ENCODE assay signal across 8 cellular contexts in the genomic region with DNA sequence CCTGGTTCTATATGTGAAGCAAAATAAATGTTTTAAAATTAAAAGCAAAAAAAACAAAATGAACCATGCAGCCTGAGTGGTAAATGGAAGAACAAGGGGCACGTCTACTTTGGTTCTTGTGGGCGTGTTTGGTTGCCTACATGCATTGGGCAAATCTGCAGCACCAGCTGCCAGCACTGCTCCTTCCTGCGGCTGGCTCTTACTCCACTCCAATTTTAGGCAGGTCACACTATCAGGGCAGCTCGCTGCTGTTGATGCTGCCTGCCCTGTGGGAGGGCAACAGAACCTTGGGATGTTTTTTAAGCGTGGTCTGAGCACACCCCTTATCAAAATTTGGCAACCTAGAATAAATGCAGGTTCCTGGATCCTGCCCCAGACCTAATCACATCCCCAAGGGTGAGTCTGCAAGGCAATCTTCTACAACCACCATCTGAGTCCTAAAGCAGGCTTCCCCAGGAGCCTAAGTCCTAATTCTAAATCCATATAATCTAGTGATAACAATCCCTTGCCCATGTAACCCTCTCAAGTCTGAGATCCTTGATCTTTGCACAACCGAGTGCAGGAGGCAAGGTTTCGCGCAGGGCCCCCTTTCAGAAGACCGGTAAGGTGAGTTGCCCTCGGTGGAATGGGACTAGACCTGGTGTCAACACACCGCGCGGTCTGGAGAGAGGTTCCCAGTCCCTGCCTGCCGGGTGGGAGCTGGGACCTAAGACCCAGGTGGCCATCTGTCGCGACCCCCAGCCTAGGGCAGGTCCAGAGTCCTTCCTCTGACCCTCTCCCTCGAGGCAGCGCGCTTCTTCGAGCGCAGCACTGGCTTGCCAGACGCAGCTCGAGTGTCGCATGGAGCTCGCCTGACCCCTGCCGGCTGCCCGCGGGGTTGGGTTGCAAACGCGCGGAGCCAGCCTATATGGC. TPM values are rescaled to one million over a fixed set of nuclear protein-coding genes. Genes with fewer than 3 reads are reported as not detected.
A peak's percentile ranks its signal among the peaks of the same experiment; 100 is the strongest.
DNase-seq lines count a peak whose midpoint lies in the region; ATAC-seq and TF ChIP-seq lines count a peak whose summit lies in the region.

No MANE protein-coding gene starts in this region.

- peaks cover 3% of the 10 kb centered on the region for H3K36me3 Mint-ChIP-seq in activated T-helper 2 cell treated with anti-CD3 and anti-CD28 coated beads, Interferon-gamma antibody, Interleukin-2, Interleukin-4, amounts not matched to agents 10 μg/mL and 5 μg/mL and 100 μg/mL, durations not matched to agents 14 hours and 24 hours and 36 hours (ENCODE audit: low read depth)
- H3K36me3 Mint-ChIP-seq in osteocyte (ENCODE audit: unreplicated experiment): peaks cover 9% of the 10 kb centered on the region

- peak; percentile 40 for DNase-seq in NCI-H510A treated with DMSO at 0.1 percent for 48 hours (lab: John Stamatoyannopoulos, UW)
- DNase-seq in NCI-H510A (lab: John Stamatoyannopoulos, UW): no peak
- peak; percentile 66 for DNase-seq in RPMI8226
- DNase-seq in activated T-helper 2 cell treated with anti-CD3 and anti-CD28 coated beads, Interferon-gamma antibody, Interleukin-2, Interleukin-4, amounts not matched to agents 10 μg/mL and 5 μg/mL and 100 μg/mL, durations not matched to agents 14 hours and 24 hours and 36 hours (ENCODE audit: low spot score): peak; percentile 72
- DNase-seq in foreskin keratinocyte: peak in 1 of 2 donors; percentile 41
- DNase-seq in osteocyte (ENCODE audit: extremely low spot score, unreplicated experiment): peak; percentile 90
- DNase-seq in thoracic aorta (ENCODE audit: low spot score): no peak

- peak; percentile 64 for ATAC-seq in HG03565 (IDR thresholded peaks at IDR 0.05; ENCODE audit: unreplicated experiment)
- peak; percentile 75 for ATAC-seq in foreskin keratinocyte
- peak; percentile 54 for ATAC-seq in thoracic aorta (ENCODE audit: insufficient number of reproducible peaks, low FRiP score, low read depth)

- H3K9me3 ChIP-seq in thoracic aorta: no peaks in the 10 kb centered on the region

- H3K36me3 ChIP-seq in thoracic aorta: peaks cover 3% of the 10 kb centered on the region

- H3K27ac Mint-ChIP-seq in activated T-helper 2 cell treated with anti-CD3 and anti-CD28 coated beads, Interferon-gamma antibody, Interleukin-2, Interleukin-4, amounts not matched to agents 10 μg/mL and 5 μg/mL and 100 μg/mL, durations not matched to agents 14 hours and 24 hours and 36 hours: no peak overlapping the region
- no peak overlapping the region for H3K27ac Mint-ChIP-seq in osteocyte (ENCODE audit: unreplicated experiment)

- H3K4me3 ChIP-seq in thoracic aorta: peak overlapping the region; percentile 37

- H3K4me1 Mint-ChIP-seq in activated T-helper 2 cell treated with anti-CD3 and anti-CD28 coated beads, Interferon-gamma antibody, Interleukin-2, Interleukin-4, amounts not matched to agents 10 μg/mL and 5 μg/mL and 100 μg/mL, durations not matched to agents 14 hours and 24 hours and 36 hours (ENCODE audit: low read depth): no peaks in the 10 kb centered on the region
- peaks cover 12% of the 10 kb centered on the region for H3K4me1 Mint-ChIP-seq in osteocyte (ENCODE audit: unreplicated experiment)

- no peak overlapping the region for H3K4me3 Mint-ChIP-seq in activated T-helper 2 cell treated with anti-CD3 and anti-CD28 coated beads, Interferon-gamma antibody, Interleukin-2, Interleukin-4, amounts not matched to agents 10 μg/mL and 5 μg/mL and 100 μg/mL, durations not matched to agents 14 hours and 24 hours and 36 hours (ENCODE audit: low read depth)
- H3K4me3 Mint-ChIP-seq in osteocyte (ENCODE audit: unreplicated experiment): no peak overlapping the region

- peaks cover 11% of the 10 kb centered on the region for H3K4me1 ChIP-seq in foreskin keratinocyte
- H3K4me1 ChIP-seq in thoracic aorta (ENCODE audit: control insufficient read depth in 1 of 2, low read depth in 2 of 2): peaks cover 5 to 16% of the 10 kb centered on the region in 2 donors

- no peaks in the 10 kb centered on the region for H3K27me3 ChIP-seq in foreskin keratinocyte
- H3K27me3 ChIP-seq in thoracic aorta (replicated peaks; ENCODE audit: insufficient read depth): no peaks in the 10 kb centered on the region

- H3K27ac ChIP-seq in foreskin keratinocyte (no peak overlapping the region), thoracic aorta (no peak overlapping the region)

- no peaks in the 10 kb centered on the region for H3K9me3 Mint-ChIP-seq in activated T-helper 2 cell treated with anti-CD3 and anti-CD28 coated beads, Interferon-gamma antibody, Interleukin-2, Interleukin-4, amounts not matched to agents 10 μg/mL and 5 μg/mL and 100 μg/mL, durations not matched to agents 14 hours and 24 hours and 36 hours
- H3K9me3 Mint-ChIP-seq in osteocyte (ENCODE audit: unreplicated experiment): no peaks in the 10 kb centered on the region

- no peaks in the 10 kb centered on the region for H3K27me3 Mint-ChIP-seq in activated T-helper 2 cell treated with anti-CD3 and anti-CD28 coated beads, Interferon-gamma antibody, Interleukin-2, Interleukin-4, amounts not matched to agents 10 μg/mL and 5 μg/mL and 100 μg/mL, durations not matched to agents 14 hours and 24 hours and 36 hours (ENCODE audit: low read depth)
- no peaks in the 10 kb centered on the region for H3K27me3 Mint-ChIP-seq in osteocyte (ENCODE audit: unreplicated experiment)

- TF ChIP-seq CTCF in foreskin keratinocyte (conservative IDR thresholded peaks at IDR 0.05): peak; percentile 95
- TF ChIP-seq CTCF in osteocyte (IDR thresholded peaks at IDR 0.05): peak; percentile 89
- TF ChIP-seq CTCF in thoracic aorta (IDR thresholded peaks at IDR 0.05): peak; percentile 95

- intact Hi-C loops in activated T-helper 2 cell treated with anti-CD3 and anti-CD28 coated beads, Interferon-gamma antibody, Interleukin-2, Interleukin-4, amounts not matched to agents 10 μg/mL and 5 μg/mL and 100 μg/mL, durations not matched to agents 14 hours and 24 hours and 36 hours (cut with micrococcal nuclease): loop anchor here (1.0 to 5.0 kb wide), 4 partner anchors 39 to 100 kb away; a partner anchor contains a TSS

RNA-seq across cellular contexts. Expression of a gene that starts 15.9 kb away (rescaled TPM):
- 75.2 and 79.4 TPM in 2 replicates for total RNA-seq in activated T-helper 2 cell treated with anti-CD3 and anti-CD28 coated beads, Interferon-gamma antibody, Interleukin-2, Interleukin-4, amounts not matched to agents 10 μg/mL and 5 μg/mL and 100 μg/mL, durations not matched to agents 14 hours and 24 hours and 36 hours
- total RNA-seq in foreskin keratinocyte: 14.3 and 24.5 TPM in 2 replicates
- polyA plus RNA-seq in foreskin keratinocyte: 9.5 and 16.1 TPM in 2 replicates
- 60.4 and 62.0 TPM in 2 replicates for total RNA-seq in osteocyte
- 10 to 100 TPM; 43.6 to 61.8 TPM for total RNA-seq in thoracic aorta

RNA-seq across cellular contexts. Expression of a gene that starts 19.3 kb away (rescaled TPM):
- 26.5 and 26.7 TPM in 2 replicates for total RNA-seq in activated T-helper 2 cell treated with anti-CD3 and anti-CD28 coated beads, Interferon-gamma antibody, Interleukin-2, Interleukin-4, amounts not matched to agents 10 μg/mL and 5 μg/mL and 100 μg/mL, durations not matched to agents 14 hours and 24 hours and 36 hours
- 12.4 and 13.2 TPM in 2 replicates for total RNA-seq in foreskin keratinocyte
- polyA plus RNA-seq in foreskin keratinocyte: 7.4 and 7.8 TPM in 2 replicates
- 22.8 and 26.4 TPM in 2 replicates for total RNA-seq in osteocyte
- total RNA-seq in thoracic aorta: 10 to 100 TPM; 10.7 to 14.0 TPM

RNA-seq across cellular contexts. Expression of a gene that starts 39.0 kb away (rescaled TPM):
- total RNA-seq in activated T-helper 2 cell treated with anti-CD3 and anti-CD28 coated beads, Interferon-gamma antibody, Interleukin-2, Interleukin-4, amounts not matched to agents 10 μg/mL and 5 μg/mL and 100 μg/mL, durations not matched to agents 14 hours and 24 hours and 36 hours: 48.1 and 49.9 TPM in 2 replicates
- 69.1 and 85.9 TPM in 2 replicates for total RNA-seq in foreskin keratinocyte
- polyA plus RNA-seq in foreskin keratinocyte: 47.9 and 67.9 TPM in 2 replicates
- total RNA-seq in osteocyte: 25.1 and 27.3 TPM in 2 replicates
- 1 to 10 TPM; 4.5 to 5.8 TPM for total RNA-seq in thoracic aorta

RNA-seq across cellular contexts. Expression of a gene that starts 49.3 kb away (rescaled TPM):
- 11.8 and 12.2 TPM in 2 replicates for total RNA-seq in activated T-helper 2 cell treated with anti-CD3 and anti-CD28 coated beads, Interferon-gamma antibody, Interleukin-2, Interleukin-4, amounts not matched to agents 10 μg/mL and 5 μg/mL and 100 μg/mL, durations not matched to agents 14 hours and 24 hours and 36 hours
- total RNA-seq in foreskin keratinocyte (5.5 and 6.2 TPM in 2 replicates), osteocyte (46.4 and 48.8 TPM in 2 replicates), thoracic aorta (10 to 100 TPM; 16.4 to 21.0 TPM)
- polyA plus RNA-seq in foreskin keratinocyte: 9.0 and 10.5 TPM in 2 replicates

Comparison
In these comparisons a context has a peak if more than half of its experiments do, and no peak if none do; other contexts are left out.
1. DNase-seq: peak in NCI-H510A treated with DMSO at 0.1 percent for 48 hours (single experiment), RPMI8226 (single experiment), activated T-helper 2 cell treated with anti-CD3 and anti-CD28 coated beads, Interferon-gamma antibody, Interleukin-2, Interleukin-4, amounts not matched to agents 10 μg/mL and 5 μg/mL and 100 μg/mL, durations not matched to agents 14 hours and 24 hours and 36 hours (single experiment) and osteocyte (single experiment); none in NCI-H510A (single experiment) and thoracic aorta (single experiment).
2. Peak in every context shown above with its lines, with median percentiles within 50 percentile points of each other: ATAC-seq and CTCF ChIP-seq.